Comparison of ENCODE assay signal across 2 cellular contexts in the genomic region with DNA sequence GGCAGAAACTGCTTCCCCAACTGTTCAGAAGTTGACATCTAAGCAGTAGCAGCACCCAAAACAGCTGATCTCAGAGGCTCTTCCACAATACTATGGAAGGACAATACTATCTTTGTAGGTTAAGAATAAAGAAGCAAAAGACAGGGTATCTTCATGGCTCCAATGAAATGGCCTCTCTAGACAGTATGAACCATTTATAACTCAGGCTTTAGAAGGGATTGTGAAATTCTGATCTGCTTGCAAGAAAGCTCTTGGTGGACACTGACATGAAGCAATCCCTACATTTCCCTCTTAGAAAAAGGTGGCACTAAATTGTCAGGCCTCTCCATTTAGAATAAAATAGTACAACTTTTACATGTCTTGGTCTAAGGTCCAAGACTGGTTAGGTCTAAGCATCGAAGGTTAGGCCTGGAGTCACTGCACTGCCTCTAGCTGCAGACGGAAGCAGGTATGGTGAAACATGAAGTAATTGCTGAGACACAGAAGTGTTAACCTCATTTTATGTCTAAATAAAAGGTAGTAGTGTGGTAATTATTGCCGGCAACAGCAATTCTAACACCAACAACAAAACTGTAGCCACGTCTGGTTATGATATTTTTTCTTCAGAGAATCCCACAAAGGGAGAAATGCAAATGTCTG.
TF ChIP-seq lines count a peak whose summit lies in the region.

No MANE protein-coding gene starts in this region.

TF ChIP-seq in K562, 482 proteins besides CTCF, POLR2A, EP300 and RAD21:
- TF ChIP-seq, protein P1, sequence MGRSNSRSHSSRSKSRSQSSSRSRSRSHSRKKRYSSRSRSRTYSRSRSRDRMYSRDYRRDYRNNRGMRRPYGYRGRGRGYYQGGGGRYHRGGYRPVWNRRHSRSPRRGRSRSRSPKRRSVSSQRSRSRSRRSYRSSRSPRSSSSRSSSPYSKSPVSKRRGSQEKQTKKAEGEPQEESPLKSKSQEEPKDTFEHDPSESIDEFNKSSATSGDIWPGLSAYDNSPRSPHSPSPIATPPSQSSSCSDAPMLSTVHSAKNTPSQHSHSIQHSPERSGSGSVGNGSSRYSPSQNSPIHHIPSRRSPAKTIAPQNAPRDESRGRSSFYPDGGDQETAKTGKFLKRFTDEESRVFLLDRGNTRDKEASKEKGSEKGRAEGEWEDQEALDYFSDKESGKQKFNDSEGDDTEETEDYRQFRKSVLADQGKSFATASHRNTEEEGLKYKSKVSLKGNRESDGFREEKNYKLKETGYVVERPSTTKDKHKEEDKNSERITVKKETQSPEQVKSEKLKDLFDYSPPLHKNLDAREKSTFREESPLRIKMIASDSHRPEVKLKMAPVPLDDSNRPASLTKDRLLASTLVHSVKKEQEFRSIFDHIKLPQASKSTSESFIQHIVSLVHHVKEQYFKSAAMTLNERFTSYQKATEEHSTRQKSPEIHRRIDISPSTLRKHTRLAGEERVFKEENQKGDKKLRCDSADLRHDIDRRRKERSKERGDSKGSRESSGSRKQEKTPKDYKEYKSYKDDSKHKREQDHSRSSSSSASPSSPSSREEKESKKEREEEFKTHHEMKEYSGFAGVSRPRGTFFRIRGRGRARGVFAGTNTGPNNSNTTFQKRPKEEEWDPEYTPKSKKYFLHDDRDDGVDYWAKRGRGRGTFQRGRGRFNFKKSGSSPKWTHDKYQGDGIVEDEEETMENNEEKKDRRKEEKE (IDR thresholded peaks at IDR 0.05; ENCODE audit: borderline replicate concordance in 1 of 2, control insufficient read depth in 1 of 2, low read depth in 2 of 2, low read length in 1 of 2) = no peak
- TF ChIP-seq ZNF586 (CRISPR knock-in tag; conservative IDR thresholded peaks at IDR 0.05) (no peak), HDGF (IDR thresholded peaks at IDR 0.05) (no peak), TRIM28 (IDR thresholded peaks at IDR 0.05) (no peak), CEBPG (CRISPR knock-in tag; IDR thresholded peaks at IDR 0.05) (no peak), CEBPG (tag; conservative IDR thresholded peaks at IDR 0.05 in 1 of 2, IDR thresholded peaks at IDR 0.05 in 1 of 2) (peak; percentile 41 to 54; a peak in 3 of 4 replicates), CEBPB (tag; IDR thresholded peaks at IDR 0.05) (peak; percentile 53)

TF ChIP-seq in SK-N-SH treated with all-trans-retinoic acid at 6 μM for 48 hours, 23 proteins besides CTCF, POLR2A, EP300 and RAD21:
- TF ChIP-seq PPARA (CRISPR knock-in tag; IDR thresholded peaks at IDR 0.05; ENCODE audit: borderline replicate concordance) (no peak), ZFP30 (CRISPR knock-in tag; IDR thresholded peaks at IDR 0.05) (no peak), ARNTL (CRISPR knock-in tag; IDR thresholded peaks at IDR 0.05; ENCODE audit: borderline replicate concordance, low read depth) (no peak), ZNF70 (CRISPR knock-in tag; IDR thresholded peaks at IDR 0.05) (no peak)
- TF ChIP-seq, protein P2, sequence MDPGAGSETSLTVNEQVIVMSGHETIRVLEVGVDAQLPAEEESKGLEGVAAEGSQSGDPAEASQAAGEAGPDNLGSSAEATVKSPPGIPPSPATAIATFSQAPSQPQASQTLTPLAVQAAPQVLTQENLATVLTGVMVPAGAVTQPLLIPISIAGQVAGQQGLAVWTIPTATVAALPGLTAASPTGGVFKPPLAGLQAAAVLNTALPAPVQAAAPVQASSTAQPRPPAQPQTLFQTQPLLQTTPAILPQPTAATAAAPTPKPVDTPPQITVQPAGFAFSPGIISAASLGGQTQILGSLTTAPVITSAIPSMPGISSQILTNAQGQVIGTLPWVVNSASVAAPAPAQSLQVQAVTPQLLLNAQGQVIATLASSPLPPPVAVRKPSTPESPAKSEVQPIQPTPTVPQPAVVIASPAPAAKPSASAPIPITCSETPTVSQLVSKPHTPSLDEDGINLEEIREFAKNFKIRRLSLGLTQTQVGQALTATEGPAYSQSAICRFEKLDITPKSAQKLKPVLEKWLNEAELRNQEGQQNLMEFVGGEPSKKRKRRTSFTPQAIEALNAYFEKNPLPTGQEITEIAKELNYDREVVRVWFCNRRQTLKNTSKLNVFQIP (CRISPR knock-in tag; IDR thresholded peaks at IDR 0.05; ENCODE audit: borderline replicate concordance, low read depth) = no peak
TF ChIP-seq in SK-N-SH treated with all-trans-retinoic acid at 6 μM for 48 hours: peak in this region for 0.
